Comparison of ENCODE assay signal across 8 cellular contexts in genomic region chr19:38319421-38320258, GRCh38. TPM values are rescaled to one million over a fixed set of nuclear protein-coding genes. Genes with fewer than 3 reads are reported as not detected.
DNase-seq lines count a peak whose midpoint lies in the region; ATAC-seq, FAIRE-seq and TF ChIP-seq lines count a peak whose summit lies in the region.

Gene KCNK6, plus strand, starts transcription at chr19:38319845. Its CDS starts 106 bp downstream, at chr19:38319951.

- H3K4me3 Mint-ChIP-seq in activated T-helper 17 cell treated with anti-CD3 and anti-CD28 coated beads, Interleukin-2, amount 50 U/mL, for 72 hours = peak within 1 kb of the TSS; percentile 85

- H3K9ac ChIP-seq in neuronal stem cell (ENCODE audit: low read depth, low read length, poor library complexity) = peak within 1 kb of the TSS; percentile 90

- H3K18ac ChIP-seq in neuronal stem cell (ENCODE audit: low read length) = peak within 1 kb of the TSS; percentile 95

- H3K4me2 ChIP-seq in neuronal stem cell (ENCODE audit: insufficient read depth, low read length, poor library complexity, severe bottlenecking) = peak within 1 kb of the TSS; percentile 98

- TF ChIP-seq POLR2A in gastroesophageal sphincter (IDR thresholded peaks at IDR 0.05) (peak in 1 of 2 donors; percentile 26), tibial nerve (IDR thresholded peaks at IDR 0.05) (peak in 1 of 2 donors; percentile 51), GM12891 (IDR thresholded peaks at IDR 0.05; ENCODE audit: low read depth, low read length) (no peak)

- peak within 1 kb of the TSS; percentile 9 for H3K14ac ChIP-seq in neuronal stem cell (ENCODE audit: low read length)

- H3K27ac Mint-ChIP-seq in activated T-helper 17 cell treated with anti-CD3 and anti-CD28 coated beads, Interleukin-2, amount 50 U/mL, for 72 hours = peak within 1 kb of the TSS; percentile 15

- TF ChIP-seq EP300 in gastroesophageal sphincter (IDR thresholded peaks at IDR 0.05) = no peak
- no peak for TF ChIP-seq EP300 in tibial nerve (IDR thresholded peaks at IDR 0.05)

- no peak within 1 kb of the TSS for H4K91ac ChIP-seq in neuronal stem cell (ENCODE audit: low read depth, low read length, poor library complexity)

- DNase-seq in D341Med (ENCODE audit: low spot score) = peak; percentile 70
- DNase-seq in NCI-H69 (lab: John Stamatoyannopoulos, UW) = peak; percentile 64
- DNase-seq in neuronal stem cell (ENCODE audit: low spot score) = no peak
- peak in 1 of 2 donors; percentile 22 for DNase-seq in tibial nerve (ENCODE audit: low spot score in 2 of 2)
- no peak for DNase-seq in SK-N-DZ (ENCODE audit: low spot score)
- no peak for DNase-seq in GM12891 (ENCODE audit: insufficient read length, low spot score)

- peak within 1 kb of the TSS; percentile 44 for H2BK12ac ChIP-seq in neuronal stem cell (ENCODE audit: low read length)

- H3K4me1 ChIP-seq in gastroesophageal sphincter = peaks cover 0 to 62% (median 24%) of the 10 kb centered on the region in 3 donors
- peaks cover 2 to 7% of the 10 kb centered on the region in 2 donors for H3K4me1 ChIP-seq in neuronal stem cell (ENCODE audit: control insufficient read depth in 2 of 2, insufficient read depth in 1 of 2, low read depth in 1 of 2, low read length in 2 of 2)
- H3K4me1 ChIP-seq in tibial nerve = peaks cover 0 to 41% (median 15%) of the 10 kb centered on the region in 4 donors

- FAIRE-seq in GM12891 (lab: Jason Lieb, UNC) = no peak

- no peaks in the 10 kb centered on the region for H3K9me3 ChIP-seq in gastroesophageal sphincter
- H3K9me3 ChIP-seq in neuronal stem cell (replicated peaks in 1 of 2; ENCODE audit: control insufficient read depth in 2 of 2, insufficient read depth in 1 of 2, low read depth in 1 of 2, low read length in 2 of 2) = peaks cover 0 to 3% of the 10 kb centered on the region in 2 donors
- no peaks in the 10 kb centered on the region for H3K9me3 ChIP-seq in tibial nerve

- H3K27me3 Mint-ChIP-seq in activated T-helper 17 cell treated with anti-CD3 and anti-CD28 coated beads, Interleukin-2, amount 50 U/mL, for 72 hours = no peaks in the 10 kb centered on the region

- H4K8ac ChIP-seq in neuronal stem cell (ENCODE audit: low read depth, low read length) = no peak within 1 kb of the TSS

- H3K27ac ChIP-seq in gastroesophageal sphincter (peak within 1 kb of the TSS in 3 of 4 donors; percentile 77 to 82 (median 77)), neuronal stem cell (replicated peaks; ENCODE audit: low read length) (no peak within 1 kb of the TSS), tibial nerve (peak within 1 kb of the TSS; percentile 4 to 82 (median 42))

- no peak within 1 kb of the TSS for H2BK120ac ChIP-seq in neuronal stem cell (ENCODE audit: low read depth, low read length)

- H3K4me3 ChIP-seq in gastroesophageal sphincter (peak within 1 kb of the TSS; percentile 57 to 74), neuronal stem cell (ENCODE audit: low read length in 2 of 2) (peak within 1 kb of the TSS; percentile 27 to 73), tibial nerve (peak within 1 kb of the TSS; percentile 53 to 78 (median 66))

- H3K9me3 Mint-ChIP-seq in activated T-helper 17 cell treated with anti-CD3 and anti-CD28 coated beads, Interleukin-2, amount 50 U/mL, for 72 hours = no peaks in the 10 kb centered on the region

- H3K79me1 ChIP-seq in neuronal stem cell (ENCODE audit: low read depth, low read length) = no peaks in the 10 kb centered on the region

- H2BK15ac ChIP-seq in neuronal stem cell (ENCODE audit: low read length) = peak within 1 kb of the TSS; percentile 88

- peaks cover 33% of the 10 kb centered on the region for H3K36me3 Mint-ChIP-seq in activated T-helper 17 cell treated with anti-CD3 and anti-CD28 coated beads, Interleukin-2, amount 50 U/mL, for 72 hours (ENCODE audit: low read depth)

- WGBS in gastroesophageal sphincter (ENCODE audit: low coverage in 1 of 2), 2 donors = 0% methylated on average over 4 of the region's 76 CpGs; no CpG with 5 or more reads in 1 of the 2 donors
- WGBS in neuronal stem cell (ENCODE audit: extremely low coverage in 2 of 2, insufficient read length in 2 of 2, insufficient replicate concordance in 1 of 2), 2 donors = no CpG with 5 or more reads among the region's 76 CpGs
- WGBS in tibial nerve, 2 donors = 2 to 5% methylated on average over 62 to 74 of the region's 76 CpGs

- H3K4ac ChIP-seq in neuronal stem cell (ENCODE audit: low read length) = no peak within 1 kb of the TSS

- ATAC-seq in activated T-helper 17 cell treated with anti-CD3 and anti-CD28 coated beads, Interleukin-2, amount 50 U/mL, for 72 hours (replicated peaks) = peak; percentile 33
- ATAC-seq in gastroesophageal sphincter = no peak

- H2AFZ ChIP-seq in neuronal stem cell (ENCODE audit: low read length) = peak within 1 kb of the TSS; percentile 94

- peak within 1 kb of the TSS; percentile 75 for H3K23ac ChIP-seq in neuronal stem cell (ENCODE audit: low read depth, low read length, poor library complexity)

- peak within 1 kb of the TSS; percentile 57 for H2AK5ac ChIP-seq in neuronal stem cell (ENCODE audit: low read depth, low read length)

- no peak within 1 kb of the TSS for H2BK5ac ChIP-seq in neuronal stem cell (ENCODE audit: low read length)

- TF ChIP-seq CTCF in gastroesophageal sphincter (IDR thresholded peaks at IDR 0.05) (no peak), tibial nerve (IDR thresholded peaks at IDR 0.05) (no peak)

- H3K4me1 Mint-ChIP-seq in activated T-helper 17 cell treated with anti-CD3 and anti-CD28 coated beads, Interleukin-2, amount 50 U/mL, for 72 hours = peaks cover 22% of the 10 kb centered on the region

- H3K36me3 ChIP-seq in gastroesophageal sphincter (peaks cover 0 to 5% of the 10 kb centered on the region in 2 donors), neuronal stem cell (replicated peaks in 1 of 2; ENCODE audit: control insufficient read depth in 2 of 2, insufficient read depth in 2 of 2, low read length in 2 of 2) (no peaks in the 10 kb centered on the region), tibial nerve (peaks cover 0 to 4% (median 0%) of the 10 kb centered on the region in 3 donors)

- H3K27me3 ChIP-seq in gastroesophageal sphincter (peaks cover 15% of the 10 kb centered on the region), neuronal stem cell (ENCODE audit: control insufficient read depth in 3 of 3, insufficient read depth in 3 of 3, low read depth in 1 of 3, low read length in 3 of 3) (peaks cover 12 to 69% (median 36%) of the 10 kb centered on the region in 3 experiments), tibial nerve (peaks cover 0 to 8% of the 10 kb centered on the region in 2 donors)

TF ChIP-seq in GM12891, 5 proteins besides CTCF, POLR2A, EP300 and RAD21:
- no peak for TF ChIP-seq PAX5 (IDR thresholded peaks at IDR 0.05; ENCODE audit: insufficient read depth, low read length, severe bottlenecking)
- no peak for TF ChIP-seq SPI1 (IDR thresholded peaks at IDR 0.05; ENCODE audit: low read depth, low read length)
- TF ChIP-seq POU2F2 (IDR thresholded peaks at IDR 0.05; ENCODE audit: low read depth, low read length) = no peak
- TF ChIP-seq POLR2AphosphoS5 (IDR thresholded peaks at IDR 0.05; ENCODE audit: low read depth, low read length) = no peak
- TF ChIP-seq TAF1 (IDR thresholded peaks at IDR 0.05; ENCODE audit: low read depth, low read length) = no peak

RNA-seq across cellular contexts. Expression of gene KCNK6, which starts in this region (rescaled TPM):
- 10 to 100 TPM; 13.7 to 19.4 TPM for total RNA-seq in activated T-helper 17 cell treated with anti-CD3 and anti-CD28 coated beads, Interleukin-2, amount 50 U/mL, for 72 hours
- total RNA-seq in gastroesophageal sphincter = 1 to 10 TPM; 2.3 to 9.3 (median 6.1) TPM
- 0.49 TPM for polyA plus RNA-seq in neuronal stem cell (2013, experiment 1 of 2)
- 0.43 TPM for polyA plus RNA-seq in neuronal stem cell (2013, experiment 2 of 2)
- 1 to 10 TPM; 2.6 to 5.4 (median 3.3) TPM for total RNA-seq in tibial nerve
- 0.06 and 0.25 TPM in 2 replicates for polyA plus RNA-seq in SK-N-DZ (2014; cell fraction: cytosol; rRNA removed)
- polyA plus RNA-seq in SK-N-DZ (2014; cell fraction: nucleus; rRNA removed) = 0.03 and 0.05 TPM in 2 replicates
- 0.21 TPM for polyA plus RNA-seq in GM12891 (2012; ENCODE audit: low read depth, missing spikeins)

Comparison
In these comparisons a context has a peak if more than half of its experiments do, and no peak if none do; other contexts are left out.
1. DNase-seq: peak in D341Med (single experiment) and NCI-H69 (single experiment); none in neuronal stem cell (single experiment), SK-N-DZ (single experiment) and GM12891 (single experiment).
2. Peak in every context shown above with its lines, with median percentiles within 50 percentile points of each other: H3K4me3 ChIP-seq.